ENCODE assay signal across 25 cellular contexts in genomic region chr5:6439588-6440550, GRCh38. TPM values are rescaled to one million over a fixed set of nuclear protein-coding genes. Genes with fewer than 3 reads are reported as not detected.
DNase-seq lines count a peak whose midpoint lies in the region; ATAC-seq, FAIRE-seq and TF ChIP-seq lines count a peak whose summit lies in the region.
"Had no signal": no experiment of that assay in that cellular context is flagged by ENCODE, and none has a peak within 500 bp of the region (broad histone marks: within the 10 kb centered on the region; RNA-seq: fewer than 3 reads in every experiment).

No MANE protein-coding gene starts in this region.

- no peak overlapping the region for H3K18ac ChIP-seq in trophoblast cell (ENCODE audit: low read length)

- no peaks in the 10 kb centered on the region for H3K79me2 ChIP-seq in trophoblast cell (ENCODE audit: control insufficient read depth, insufficient read depth, low read length, poor library complexity)

- H3K4me1 ChIP-seq in trophoblast cell (ENCODE audit: control insufficient read depth in 1 of 2, insufficient read depth in 2 of 2, low read length in 2 of 2) = peaks cover 2% of the 10 kb centered on the region in 2 experiments
- H3K4me1 ChIP-seq: neural progenitor cell, right lobe of liver, suprapubic skin had no signal

- ATAC-seq in GM21529 (IDR thresholded peaks at IDR 0.05; ENCODE audit: unreplicated experiment) = no peak
- ATAC-seq: right lobe of liver had no signal

- H3K27me3 ChIP-seq in trophoblast cell (ENCODE audit: insufficient read depth, low read length) = no peaks in the 10 kb centered on the region
- H3K27me3 ChIP-seq: right lobe of liver, suprapubic skin had no signal

- no peak overlapping the region for H2BK12ac ChIP-seq in trophoblast cell (ENCODE audit: low read length)

- no peak overlapping the region for H2AK5ac ChIP-seq in trophoblast cell (ENCODE audit: low read length)

- no CpG with 5 or more reads among the region's 5 CpGs for WGBS in trophoblast cell (ENCODE audit: extremely low coverage, insufficient coverage, insufficient read length)

- FAIRE-seq in HTR-8/SVneo (lab: Jason Lieb, UNC) = peak; percentile 72
- FAIRE-seq: D721Med had no signal

- H3K9me3 ChIP-seq in trophoblast cell (ENCODE audit: insufficient read depth, low read depth, low read length) = peaks cover 6% of the 10 kb centered on the region
- H3K9me3 ChIP-seq: right lobe of liver had no signal

- TF ChIP-seq CTCF in coronary artery (IDR thresholded peaks at IDR 0.05) = no peak

- H2BK120ac ChIP-seq in trophoblast cell (ENCODE audit: insufficient read depth, low read length, poor library complexity) = no peak overlapping the region

- H3K79me1 ChIP-seq in trophoblast cell (ENCODE audit: low read length) = no peaks in the 10 kb centered on the region

- H3K23ac ChIP-seq in trophoblast cell (ENCODE audit: low read length) = no peak overlapping the region

- no peak overlapping the region for H3K4ac ChIP-seq in trophoblast cell (ENCODE audit: low read depth, low read length)

- H3K27ac ChIP-seq in coronary artery (no peak overlapping the region), trophoblast cell (ENCODE audit: low read depth, low read length) (peak overlapping the region; percentile 12)
- H3K27ac ChIP-seq: neural progenitor cell, right lobe of liver, suprapubic skin, VCaP had no signal

- DNase-seq in EL (peak; percentile 49), HTR-8/SVneo (ENCODE audit: insufficient read length, low spot score) (no peak), coronary artery (ENCODE audit: low spot score) (peak; percentile 35), trophoblast cell (peak in 1 of 2 donors; percentile 39), NCI-H128 (lab: John Stamatoyannopoulos, UW; ENCODE audit: unreplicated experiment) (no peak), T1000 (lab: John Stamatoyannopoulos, UW) (no peak)
- DNase-seq: activated CD4-positive, alpha-beta T cell treated with anti-CD3 and anti-CD28 coated beads for 4 hours; activated gamma-delta T cell; activated naive CD8-positive, alpha-beta T cell treated with anti-CD3 and anti-CD28 coated beads, Interleukin-2, amount 10 ng/mL, durations not matched to agents 7 days and 5 days; activated T-cell treated with anti-CD3 and anti-CD28 coated beads, Interleukin-2, amount 50 U/mL, for 24 hours; cerebellar nuclear complex; GOT3; KBM-7; kidney glomerular epithelial cell; NCI-H146; NCI-H446 treated with DMSO at 0.1 percent for 48 hours; NCI-H82; posterior cingulate gyrus; right lobe of liver; stimulated activated naive CD4-positive, alpha-beta T cell had no signal

- no peaks in the 10 kb centered on the region for H3K36me3 ChIP-seq in trophoblast cell (ENCODE audit: control insufficient read depth in 1 of 2, insufficient read depth in 2 of 2, low read length in 2 of 2)
- H3K36me3 ChIP-seq: neural progenitor cell, right lobe of liver, suprapubic skin had no signal

- no peak overlapping the region for H4K8ac ChIP-seq in trophoblast cell (ENCODE audit: low read depth, low read length)

- no peak overlapping the region for H3K4me2 ChIP-seq in trophoblast cell (ENCODE audit: low read length)
- H3K4me2 ChIP-seq: neural progenitor cell had no signal

- H4K91ac ChIP-seq in trophoblast cell (ENCODE audit: low read depth, low read length) = no peak overlapping the region

- no peak overlapping the region for H3K9ac ChIP-seq in trophoblast cell (ENCODE audit: low read length)
- H3K9ac ChIP-seq: neural progenitor cell had no signal

- no peak overlapping the region for H2AFZ ChIP-seq in trophoblast cell (ENCODE audit: insufficient read depth, low read length, poor library complexity)
- H2AFZ ChIP-seq: neural progenitor cell had no signal

- H3K4me3 ChIP-seq in coronary artery (no peak overlapping the region), trophoblast cell (ENCODE audit: low read depth, low read length) (no peak overlapping the region)
- H3K4me3 ChIP-seq: neural progenitor cell, right lobe of liver, suprapubic skin had no signal

- no peak overlapping the region for H2BK5ac ChIP-seq in trophoblast cell (ENCODE audit: low read depth, low read length, poor library complexity)

- H3K14ac ChIP-seq in trophoblast cell (ENCODE audit: low read length) = no peak overlapping the region

- H4K12ac ChIP-seq in trophoblast cell (ENCODE audit: low read depth, low read length) = no peak overlapping the region

RNA-seq across cellular contexts. Expression of gene UBE2QL1, which starts 8.8 kb away (rescaled TPM):
- polyA plus RNA-seq in trophoblast cell (2013) = 2.9 and 3.1 TPM in 2 replicates

Comparison
In these comparisons a context has a peak if more than half of its experiments do, and no peak if none do; other contexts are left out.
1. DNase-seq: peak in EL (single experiment) and coronary artery (single experiment); none in HTR-8/SVneo (single experiment), NCI-H128 (single experiment) and T1000 (single experiment).